ENCODE assay signal across 27 cellular contexts in genomic region chr22:49196046-49196511, GRCh38.
"Had no signal": no experiment of that assay in that cellular context is flagged by ENCODE, and none has a peak within 500 bp of the region (broad histone marks: within the 10 kb centered on the region; RNA-seq: fewer than 3 reads in every experiment).

No MANE protein-coding gene starts in this region.

- H3K4me1 ChIP-seq: adrenal gland, SJCRH30 had no signal

- H3K9ac ChIP-seq: KMS-11 had no signal

- H3K36me3 Mint-ChIP-seq: activated CD8-positive, alpha-beta memory T cell treated with anti-CD3 and anti-CD28 coated beads, Interleukin-2, amount 10 ng/mL, durations not matched to agents 7 days and 5 days; activated naive CD8-positive, alpha-beta T cell treated with anti-CD3 and anti-CD28 coated beads, Interleukin-2, amount 10 ng/mL, durations not matched to agents 7 days and 5 days had no signal

- H3K4me3 Mint-ChIP-seq: activated CD8-positive, alpha-beta memory T cell treated with anti-CD3 and anti-CD28 coated beads, Interleukin-2, amount 10 ng/mL, durations not matched to agents 7 days and 5 days; activated CD8-positive, alpha-beta T cell treated with anti-CD3 and anti-CD28 coated beads, Interleukin-2, amount 10 ng/mL, durations not matched to agents 7 days and 5 days; activated naive CD8-positive, alpha-beta T cell treated with anti-CD3 and anti-CD28 coated beads, Interleukin-2, amount 10 ng/mL, durations not matched to agents 7 days and 5 days; activated T-cell treated with anti-CD3 and anti-CD28 coated beads, Interleukin-2, amount 50 U/mL, for 24 hours had no signal

- H3K36me3 ChIP-seq: adrenal gland, SJCRH30 had no signal

- H3K4me3 ChIP-seq: adrenal gland, SJCRH30 had no signal

- H3K27ac ChIP-seq: adrenal gland, KMS-11, SJCRH30 had no signal

- H3K9me3 Mint-ChIP-seq: activated naive CD8-positive, alpha-beta T cell treated with anti-CD3 and anti-CD28 coated beads, Interleukin-2, amount 10 ng/mL, durations not matched to agents 7 days and 5 days; activated T-cell treated with anti-CD3 and anti-CD28 coated beads, Interleukin-2, amount 50 U/mL, for 24 hours had no signal

- H3K9me3 ChIP-seq: adrenal gland, SJCRH30 had no signal

- H3K27ac Mint-ChIP-seq: activated CD8-positive, alpha-beta memory T cell treated with anti-CD3 and anti-CD28 coated beads, Interleukin-2, amount 10 ng/mL, durations not matched to agents 7 days and 5 days; activated CD8-positive, alpha-beta T cell treated with anti-CD3 and anti-CD28 coated beads, Interleukin-2, amount 10 ng/mL, durations not matched to agents 7 days and 5 days; activated naive CD8-positive, alpha-beta T cell treated with anti-CD3 and anti-CD28 coated beads, Interleukin-2, amount 10 ng/mL, durations not matched to agents 7 days and 5 days; activated T-cell treated with anti-CD3 and anti-CD28 coated beads, Interleukin-2, amount 50 U/mL, for 24 hours had no signal

- ATAC-seq: activated CD8-positive, alpha-beta memory T cell treated with anti-CD3 and anti-CD28 coated beads, Interleukin-2, amount 10 ng/mL, durations not matched to agents 7 days and 5 days; activated CD8-positive, alpha-beta T cell treated with anti-CD3 and anti-CD28 coated beads, Interleukin-2, amount 10 ng/mL, durations not matched to agents 7 days and 5 days; Panc1; SK-N-SH treated with all-trans-retinoic acid at 6 μM for 48 hours had no signal

- DNase-seq: activated CD4-positive, alpha-beta T cell treated with anti-CD3 and anti-CD28 coated beads for 48 hours; activated CD4-positive, alpha-beta T cell treated with anti-CD3 and anti-CD28 coated beads, Interleukin-2, amount 50 U/mL, for 4 hours; activated CD4-positive, CD25-positive, alpha-beta regulatory T cell treated with anti-CD3 and anti-CD28 coated beads, Interleukin-2, amount 50 U/mL, for 72 hours; activated CD8-positive, alpha-beta memory T cell treated with anti-CD3 and anti-CD28 coated beads, Interleukin-2, amount 10 ng/mL, durations not matched to agents 7 days and 5 days; activated CD8-positive, alpha-beta T cell treated with anti-CD3 and anti-CD28 coated beads, Interleukin-2, amount 10 ng/mL, durations not matched to agents 7 days and 5 days; activated naive CD4-positive, alpha-beta T cell treated with anti-CD3 and anti-CD28 coated beads, Interleukin-2, amount 50 U/mL, for 16 hours; adrenal gland; anterior cingulate cortex; caudate nucleus; NCI-H1092; NCI-H1417; NCI-H1930; NCI-H345; NCI-H510A; NCI-H526 treated with DMSO at 0.1 percent for 48 hours; NCI-H82; NK-92 treated with Interleukin-12 subunit alpha and Interleukin-12 subunit beta, amount 100 ng/mL, for 24 hours; OCI-M1; Right ventricle myocardium superior; RPMI8226; SJCRH30; SW 1271 had no signal

- H3K27me3 Mint-ChIP-seq: activated CD8-positive, alpha-beta memory T cell treated with anti-CD3 and anti-CD28 coated beads, Interleukin-2, amount 10 ng/mL, durations not matched to agents 7 days and 5 days had no signal

- H3K4me1 Mint-ChIP-seq: activated CD8-positive, alpha-beta memory T cell treated with anti-CD3 and anti-CD28 coated beads, Interleukin-2, amount 10 ng/mL, durations not matched to agents 7 days and 5 days; activated naive CD8-positive, alpha-beta T cell treated with anti-CD3 and anti-CD28 coated beads, Interleukin-2, amount 10 ng/mL, durations not matched to agents 7 days and 5 days had no signal
